ENCODE assay signal across 8 cellular contexts in the genomic region with DNA sequence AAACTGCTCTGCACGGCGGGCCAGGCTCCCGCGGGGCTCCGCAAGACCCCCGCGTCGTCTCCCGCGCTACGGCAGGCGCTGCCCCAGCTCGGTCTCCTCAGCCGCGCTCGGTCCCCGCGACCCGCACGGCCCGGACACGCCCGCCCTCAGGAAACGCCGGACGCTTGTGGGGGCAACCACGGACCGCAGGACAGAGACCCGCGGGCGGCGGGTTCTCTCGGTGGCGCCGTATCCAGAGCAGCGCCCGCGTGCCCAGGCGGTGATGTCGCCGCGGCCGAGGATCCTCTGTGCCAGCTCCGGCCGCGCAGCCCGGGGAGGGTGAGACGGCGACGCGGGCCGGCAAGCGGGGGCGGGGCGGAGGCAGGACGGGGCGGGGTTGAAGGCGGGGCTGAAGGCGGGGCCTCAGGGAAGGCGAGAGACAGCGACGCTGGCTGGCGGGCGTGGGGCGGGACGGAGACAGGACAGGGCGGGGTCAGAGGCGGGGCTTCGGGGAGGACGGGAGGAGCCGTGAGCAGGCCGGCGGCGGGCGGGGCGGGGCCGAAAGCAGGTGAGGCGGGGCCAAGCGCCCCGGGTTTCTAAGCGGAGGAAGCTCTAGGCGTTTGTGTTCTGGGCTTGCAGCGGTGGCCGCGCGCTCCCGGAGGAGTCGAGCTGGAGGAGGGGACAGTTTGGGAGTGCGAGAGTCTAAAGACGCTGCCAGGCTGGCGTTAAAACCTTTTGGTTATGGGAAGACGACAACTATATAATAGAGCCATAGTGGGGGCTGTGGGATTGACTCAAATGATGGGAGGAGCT.
DNase-seq lines count a peak whose midpoint lies in the region; ATAC-seq lines count a peak whose summit lies in the region.

Gene DSEL, minus strand, starts transcription at position 289 of the 792 bp plus-strand sequence. CDS start 2,112 bp downstream, outside the sequence.

- H3K4me3 ChIP-seq in BLaER1: peak within 1 kb of the TSS; percentile 88
- H3K4me3 ChIP-seq in effector memory CD4-positive, alpha-beta T cell (ENCODE audit: insufficient read depth, low read depth, low read length, poor library complexity, severe bottlenecking): peak within 1 kb of the TSS; percentile 80

- H3K9ac ChIP-seq in BLaER1: peak within 1 kb of the TSS; percentile 76

- H3K9me3 ChIP-seq in BLaER1: no peaks in the 10 kb centered on the region
- no peaks in the 10 kb centered on the region for H3K9me3 ChIP-seq in effector memory CD4-positive, alpha-beta T cell (ENCODE audit: control insufficient read depth, low read length)

- peaks cover 5% of the 10 kb centered on the region; the same call in 1 of the 2 replicates for H3K4me1 ChIP-seq in BLaER1
- peaks cover 5% of the 10 kb centered on the region for H3K4me1 ChIP-seq in effector memory CD4-positive, alpha-beta T cell (ENCODE audit: control insufficient read depth, insufficient read depth, low read length, poor library complexity, severe bottlenecking)

- H3K27me3 ChIP-seq in BLaER1: peaks cover 4% of the 10 kb centered on the region; the same call in 1 of the 2 replicates
- H3K27me3 ChIP-seq in effector memory CD4-positive, alpha-beta T cell (replicated peaks; ENCODE audit: control insufficient read depth, insufficient read depth, low read length, poor library complexity, severe bottlenecking): no peaks in the 10 kb centered on the region

- no peak within 1 kb of the TSS for H3K27ac ChIP-seq in BLaER1
- H3K27ac ChIP-seq in effector memory CD4-positive, alpha-beta T cell (ENCODE audit: insufficient read depth, low read length, poor library complexity, severe bottlenecking): peak within 1 kb of the TSS; percentile 28

- ATAC-seq in GM19372 (IDR thresholded peaks at IDR 0.05; ENCODE audit: low read depth, unreplicated experiment) (peak; percentile 92), HG03520 (IDR thresholded peaks at IDR 0.05; ENCODE audit: unreplicated experiment) (peak; percentile 97)

- H3K36me3 ChIP-seq in BLaER1: no peaks in the 10 kb centered on the region
- H3K36me3 ChIP-seq in effector memory CD4-positive, alpha-beta T cell (ENCODE audit: control insufficient read depth, insufficient read depth, low read length): no peaks in the 10 kb centered on the region

- peak within 1 kb of the TSS; percentile 93 for H3K4me2 ChIP-seq in BLaER1

- DNase-seq in NCI-H748 (lab: John Stamatoyannopoulos, UW; ENCODE audit: unreplicated experiment): peak; percentile 93
- peak; percentile 92 to 98 (median 95) for DNase-seq in activated CD8-positive, alpha-beta memory T cell treated with anti-CD3 and anti-CD28 coated beads for 48 hours (ENCODE audit: low read depth in 2 of 3, low spot score in 2 of 3)
- peak; percentile 94 to 97 (median 94) for DNase-seq in effector memory CD4-positive, alpha-beta T cell
- DNase-seq in medulla oblongata (ENCODE audit: extremely low spot score): peak; percentile 98
- peak; percentile 97 to 98 (median 97) for DNase-seq in stimulated activated CD4-positive, alpha-beta T cell treated with anti-CD3 and anti-CD28 coated beads, TNF-alpha, amount 100 ng/mL, for 24 hours (ENCODE audit: low read depth in 3 of 3)

- H4K20me1 ChIP-seq in BLaER1: no peaks in the 10 kb centered on the region
